ENCODE assay signal across 20 cellular contexts in genomic region chr15:29055876-29056275, GRCh38.
"Had no signal": no experiment of that assay in that cellular context is flagged by ENCODE, and none has a peak within 500 bp of the region (broad histone marks: within the 10 kb centered on the region; RNA-seq: fewer than 3 reads in every experiment).

No MANE protein-coding gene starts in this region.

- H3K27me3 Mint-ChIP-seq: activated naive CD8-positive, alpha-beta T cell treated with anti-CD3 and anti-CD28 coated beads, Interleukin-2, amount 10 ng/mL, durations not matched to agents 7 days and 5 days had no signal

- H3K9me3 Mint-ChIP-seq: activated naive CD8-positive, alpha-beta T cell treated with anti-CD3 and anti-CD28 coated beads, Interleukin-2, amount 10 ng/mL, durations not matched to agents 7 days and 5 days; activated T-cell treated with anti-CD3 and anti-CD28 coated beads, Interleukin-2, amount 50 U/mL, for 4 hours had no signal

- H3K4me1 ChIP-seq: foreskin keratinocyte, testis, vagina had no signal

- H3K9me3 ChIP-seq: testis, vagina had no signal

- H3K36me3 ChIP-seq: vagina had no signal

- H3K4me3 ChIP-seq: testis, vagina had no signal

- H3K27ac ChIP-seq: foreskin keratinocyte, testis, vagina had no signal

- H3K27ac Mint-ChIP-seq: activated naive CD4-positive, alpha-beta T cell treated with anti-CD3 and anti-CD28 coated beads for 36 hours; activated naive CD8-positive, alpha-beta T cell treated with anti-CD3 and anti-CD28 coated beads, Interleukin-2, amount 10 ng/mL, durations not matched to agents 7 days and 5 days; WTC11 had no signal

- H3K27me3 ChIP-seq: foreskin keratinocyte, testis, vagina had no signal

- H3K4me3 Mint-ChIP-seq: activated naive CD4-positive, alpha-beta T cell treated with anti-CD3 and anti-CD28 coated beads for 36 hours; activated naive CD8-positive, alpha-beta T cell treated with anti-CD3 and anti-CD28 coated beads, Interleukin-2, amount 10 ng/mL, durations not matched to agents 7 days and 5 days; activated T-cell treated with anti-CD3 and anti-CD28 coated beads, Interleukin-2, amount 50 U/mL, for 4 hours; nephron progenitor cell; WTC11 had no signal

- DNase-seq: activated CD8-positive, alpha-beta memory T cell treated with anti-CD3 and anti-CD28 coated beads for 24 hours; activated CD8-positive, alpha-beta memory T cell treated with anti-CD3 and anti-CD28 coated beads, Interleukin-2, amount 50 U/mL, for 4 hours; activated naive CD4-positive, alpha-beta T cell treated with anti-CD3 and anti-CD28 coated beads for 36 hours; activated naive CD8-positive, alpha-beta T cell treated with anti-CD3 and anti-CD28 coated beads, Interleukin-2, amount 10 ng/mL, durations not matched to agents 7 days and 5 days; activated T-cell treated with anti-CD3 and anti-CD28 coated beads, Interleukin-2, amount 50 U/mL, for 4 hours; amniotic stem cell; dermis blood vessel endothelial cell; effector CD8-positive, alpha-beta T cell; foreskin keratinocyte; hippocampal formation; midbrain; nephron progenitor cell; occipital lobe; stimulated activated CD4-positive, alpha-beta T cell treated with anti-CD3 and anti-CD28 coated beads, Interleukin-4, amount 100 ng/mL, for 1 hour; stimulated activated naive CD4-positive, alpha-beta T cell; T-helper 1 cell; testis; trophoblast cell had no signal

- ATAC-seq: activated T-cell treated with anti-CD3 and anti-CD28 coated beads, Interleukin-2, amount 50 U/mL, for 4 hours; foreskin keratinocyte had no signal
